ENCODE assay signal across 1 cellular context in the genomic region with DNA sequence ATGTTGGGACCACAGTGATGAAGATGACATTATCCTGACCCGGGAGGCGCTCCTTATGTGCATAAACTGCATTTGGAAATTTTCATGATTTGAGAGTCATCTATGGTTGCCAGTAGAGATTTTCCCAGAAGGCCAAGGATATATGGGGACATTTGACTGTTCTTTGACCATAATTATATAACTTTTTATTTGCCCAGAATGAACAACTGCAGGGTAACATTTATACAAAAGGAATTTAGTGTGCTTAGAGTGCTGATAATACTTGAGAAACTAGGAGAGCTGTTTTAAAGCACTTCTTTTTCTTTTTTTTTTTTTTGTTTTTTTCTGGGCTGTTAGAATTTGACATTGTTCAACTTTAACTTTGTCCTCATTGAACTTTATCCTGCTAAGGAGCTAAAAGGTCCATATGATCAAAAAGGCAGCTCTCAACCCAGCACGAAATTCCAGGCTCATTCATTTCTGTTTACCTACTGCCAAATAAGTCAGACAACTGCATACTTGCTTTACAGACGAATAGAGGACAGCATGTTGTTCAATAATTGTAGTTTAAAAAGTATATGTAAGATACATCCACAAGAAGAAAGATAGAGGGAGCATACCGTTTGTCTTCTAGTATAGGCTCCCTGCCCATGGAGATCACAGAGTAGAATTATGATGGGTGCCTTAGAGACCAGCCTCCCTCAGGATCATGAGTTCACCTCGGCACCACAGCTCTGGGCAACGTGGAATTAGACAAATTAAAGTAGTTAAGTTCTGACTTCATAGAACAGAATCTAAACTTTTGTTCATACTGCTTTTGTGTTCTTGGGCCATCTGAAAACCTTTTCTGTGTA.
TF ChIP-seq lines count a peak whose summit lies in the region.

No MANE protein-coding gene starts in this region.

TF ChIP-seq in A549, 52 proteins besides CTCF, POLR2A, EP300 and RAD21 (continued from another document):
- TF ChIP-seq, protein P1, sequence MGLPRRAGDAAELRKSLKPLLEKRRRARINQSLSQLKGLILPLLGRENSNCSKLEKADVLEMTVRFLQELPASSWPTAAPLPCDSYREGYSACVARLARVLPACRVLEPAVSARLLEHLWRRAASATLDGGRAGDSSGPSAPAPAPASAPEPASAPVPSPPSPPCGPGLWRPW (IDR thresholded peaks at IDR 0.05), result no peak
- TF ChIP-seq CHD2 (IDR thresholded peaks at IDR 0.05; ENCODE audit: low read length, partially characterized antibody) (no peak), ESRRA (IDR thresholded peaks at IDR 0.05; ENCODE audit: borderline replicate concordance, low read length) (no peak), TFCP2L1 (CRISPR knock-in tag; IDR thresholded peaks at IDR 0.05) (no peak)
TF ChIP-seq in A549: peak in this region for 0.
